8 cellular contexts compared by ENCODE assay signal in genomic region chr1:59150537-59151386, GRCh38.
DNase-seq lines count a peak whose midpoint lies in the region; ATAC-seq and TF ChIP-seq lines count a peak whose summit lies in the region.

No MANE protein-coding gene starts in this region.

- ATAC-seq in GM19023 (IDR thresholded peaks at IDR 0.05; ENCODE audit: unreplicated experiment) (peak; percentile 64), HG03108 (IDR thresholded peaks at IDR 0.05; ENCODE audit: unreplicated experiment) (peak; percentile 51)

- no peak for TF ChIP-seq CTCF in BE2C (IDR thresholded peaks at IDR 0.05; ENCODE audit: low read depth, low read length)
- TF ChIP-seq CTCF in epithelial cell of proximal tubule (conservative IDR thresholded peaks at IDR 0.05; ENCODE audit: low read depth, low read length): no peak
- TF ChIP-seq CTCF in nephron (IDR thresholded peaks at IDR 0.05; ENCODE audit: unreplicated experiment in 3 of 3): no peak
- no peak for TF ChIP-seq CTCF in OCI-LY7 (conservative IDR thresholded peaks at IDR 0.05; ENCODE audit: low read length)

- no peak overlapping the region for H2AFZ ChIP-seq in OCI-LY7 (ENCODE audit: low read length)

- H3K36me3 ChIP-seq in BE2C (no peaks in the 10 kb centered on the region), OCI-LY7 (ENCODE audit: insufficient read depth, low read length) (no peaks in the 10 kb centered on the region)

- H3K27ac ChIP-seq in OCI-LY7 (ENCODE audit: low read depth, low read length, poor library complexity, severe bottlenecking): no peak overlapping the region

- H3K27ac Mint-ChIP-seq in nephron: peak overlapping the region; percentile 32 to 67 (median 57)

- H3K9me2 ChIP-seq in OCI-LY7 (ENCODE audit: insufficient read depth, low read length): no peaks in the 10 kb centered on the region

- peak; percentile 61 for DNase-seq in BE2C
- peak; percentile 46 for DNase-seq in SHP77 treated with DMSO at 0.1 percent for 48 hours (lab: John Stamatoyannopoulos, UW)
- DNase-seq in epithelial cell of proximal tubule (ENCODE audit: low read depth): peak; percentile 97
- no peak for DNase-seq in activated gamma-delta T cell (lab: John Stamatoyannopoulos, UW)
- no peak for DNase-seq in OCI-LY7 (ENCODE audit: low spot score)

- H4K20me1 ChIP-seq in OCI-LY7 (ENCODE audit: insufficient read depth, low read length): no peaks in the 10 kb centered on the region

- H3K27me3 ChIP-seq in BE2C: no peaks in the 10 kb centered on the region

- H3K4me1 ChIP-seq in BE2C (no peaks in the 10 kb centered on the region; the same call in 1 of the 2 replicates), OCI-LY7 (ENCODE audit: insufficient read depth, low read length, poor library complexity, severe bottlenecking) (no peaks in the 10 kb centered on the region)

- no peaks in the 10 kb centered on the region for H3K36me3 Mint-ChIP-seq in nephron (ENCODE audit: low read depth)

- no peak overlapping the region for H3K4me2 ChIP-seq in OCI-LY7 (ENCODE audit: low read length)

- no peaks in the 10 kb centered on the region for H3K9me3 Mint-ChIP-seq in nephron

- peak overlapping the region in 1 of 3 experiments; percentile 45 for H3K4me3 Mint-ChIP-seq in nephron

- intact Hi-C loops in OCI-LY7 (cut with micrococcal nuclease; ENCODE audit: unreplicated experiment): no loop called here

- peaks cover 30% of the 10 kb centered on the region for H3K4me1 Mint-ChIP-seq in nephron

- H3K4me3 ChIP-seq in BE2C (ENCODE audit: low read depth, low read length): peak overlapping the region; percentile 36
- peak overlapping the region; percentile 26 for H3K4me3 ChIP-seq in epithelial cell of proximal tubule (ENCODE audit: low read depth, low read length)
- no peak overlapping the region for H3K4me3 ChIP-seq in OCI-LY7 (ENCODE audit: low read depth, low read length, poor library complexity, severe bottlenecking)

- CTCF ChIA-PET in OCI-LY7 (lab: Charles Lee; ENCODE audit: unreplicated experiment): no interaction called here

- H3K27me3 Mint-ChIP-seq in nephron (ENCODE audit: low read depth): peaks cover 8% of the 10 kb centered on the region

- H3K79me2 ChIP-seq in OCI-LY7 (ENCODE audit: insufficient read depth, low read depth, low read length): no peaks in the 10 kb centered on the region

- BruUV-seq in OCI-LY7 (replicated peaks; lab: Mats Ljungman, UMichigan): no TSS peak

- H3K9me3 ChIP-seq in BE2C (no peaks in the 10 kb centered on the region), OCI-LY7 (ENCODE audit: low read length) (no peaks in the 10 kb centered on the region)

- POLR2A ChIA-PET in OCI-LY7 (lab: Charles Lee): interaction anchor here (0.6 kb wide), 1 partner anchor 574 kb away, joined by 4 read pairs; no protein-coding TSS in a partner anchor

Comparison
In these comparisons a context has a peak if more than half of its experiments do, and no peak if none do; other contexts are left out.
1. DNase-seq: peak in BE2C (single experiment), SHP77 treated with DMSO at 0.1 percent for 48 hours (single experiment) and epithelial cell of proximal tubule (single experiment); none in activated gamma-delta T cell (single experiment) and OCI-LY7 (single experiment).